2 cellular contexts compared by ENCODE assay signal in genomic region chr16:14377326-14377725, GRCh38.
TF ChIP-seq lines count a peak whose summit lies in the region.

No MANE protein-coding gene starts in this region.

TF ChIP-seq in HEK293, 187 proteins besides CTCF, POLR2A, EP300 and RAD21 (continued from another document):
- TF ChIP-seq ZNF677 (tag by site-specific recombination; IDR thresholded peaks at IDR 0.05) (no peak), ZNF701 (tag by site-specific recombination; IDR thresholded peaks at IDR 0.05) (no peak), ZNF549 (tag by site-specific recombination; IDR thresholded peaks at IDR 0.05) (no peak), MYNN (tag by site-specific recombination; IDR thresholded peaks at IDR 0.05; ENCODE audit: borderline replicate concordance) (no peak), ZNF16 (tag by site-specific recombination; IDR thresholded peaks at IDR 0.05; ENCODE audit: low read depth) (no peak)

TF ChIP-seq in K562, 482 proteins besides CTCF, POLR2A, EP300 and RAD21 (continued from another document):
- TF ChIP-seq TCF3 (CRISPR knock-in tag; IDR thresholded peaks at IDR 0.05) (no peak), ZNF449 (CRISPR knock-in tag; IDR thresholded peaks at IDR 0.05) (no peak)
TF ChIP-seq in K562: peak in this region for 0.
